8 cellular contexts compared by ENCODE assay signal in genomic region chr5:141618804-141619554, GRCh38. TPM values are rescaled to one million over a fixed set of nuclear protein-coding genes. Genes with fewer than 3 reads are reported as not detected.
DNase-seq lines count a peak whose midpoint lies in the region; ATAC-seq and TF ChIP-seq lines count a peak whose summit lies in the region.

Gene DIAPH1, minus strand, starts transcription at chr5:141619000. Its CDS starts 86 bp downstream, at chr5:141618914.

- H3K36me3 ChIP-seq in GM23338 (ENCODE audit: insufficient read depth) (peaks cover 14% of the 10 kb centered on the region; the same call in 1 of the 2 replicates), fibroblast of lung (ENCODE audit: control insufficient read depth, insufficient read depth, low read length) (peaks cover 4% of the 10 kb centered on the region)

- H2AFZ ChIP-seq in GM23338 (peak within 1 kb of the TSS; percentile 52; the same call in 1 of the 2 replicates), fibroblast of lung (ENCODE audit: low read length) (peak within 1 kb of the TSS; percentile 47)

- no peaks in the 10 kb centered on the region for H3K9me3 ChIP-seq in fibroblast of lung (ENCODE audit: control insufficient read depth, insufficient read depth, low read depth, low read length)

- peak; percentile 84 to 93 for TF ChIP-seq CTCF in GM23338 (conservative IDR thresholded peaks at IDR 0.05; ENCODE audit: low read depth in 2 of 2)
- peak; percentile 89 to 95 for TF ChIP-seq CTCF in fibroblast of lung (conservative IDR thresholded peaks at IDR 0.05 in 1 of 2, IDR thresholded peaks at IDR 0.05 in 1 of 2; ENCODE audit: low read depth in 1 of 2, low read length in 2 of 2)
- TF ChIP-seq CTCF in natural killer cell (IDR thresholded peaks at IDR 0.05), result peak; percentile 94

- H3K4me3 ChIP-seq in GM23338 (peak within 1 kb of the TSS; percentile 72), fibroblast of lung (replicated peaks in 1 of 4; ENCODE audit: control extremely low read depth in 1 of 4, insufficient read depth in 1 of 4, low read depth in 3 of 4, low read length in 4 of 4) (peak within 1 kb of the TSS; percentile 79 to 82 (median 80))

- peaks cover 17% of the 10 kb centered on the region for H4K20me1 ChIP-seq in GM23338 (replicated peaks; ENCODE audit: insufficient read depth)
- no peaks in the 10 kb centered on the region for H4K20me1 ChIP-seq in fibroblast of lung (ENCODE audit: control insufficient read depth, extremely low read depth, insufficient read depth, low read length)

- H3K4me3 Mint-ChIP-seq in GM23338 (peak within 1 kb of the TSS; percentile 98), natural killer cell (peak within 1 kb of the TSS; percentile 100)
- peak within 1 kb of the TSS; percentile 98 for H3K4me3 Mint-ChIP-seq in activated T-helper 1 cell treated with anti-CD3 and anti-CD28 coated beads, Interleukin-12 subunit alpha, Interleukin-12 subunit beta, Interleukin-2, Interleukin-4 antibody, amounts not matched to agents 30 ng/mL and 10 ng/mL and 1 ng/mL, durations not matched to agents 14 hours and 24 hours and 36 hours

- DNase-seq in ELF-1 (ENCODE audit: low read depth, low spot score) (peak; percentile 98), GM23338 (ENCODE audit: low spot score) (peak; percentile 99), LHCN-M2 (ENCODE audit: low read depth) (peak; percentile 94), RPMI7951 (ENCODE audit: low read depth) (peak; percentile 93), fibroblast of lung (ENCODE audit: low read depth in 2 of 2) (peak; percentile 96), natural killer cell (peak; percentile 96)
- DNase-seq in activated T-helper 1 cell treated with anti-CD3 and anti-CD28 coated beads, Interleukin-12 subunit alpha, Interleukin-12 subunit beta, Interleukin-2, Interleukin-4 antibody, amounts not matched to agents 30 ng/mL and 10 ng/mL and 1 ng/mL, durations not matched to agents 14 hours and 24 hours and 36 hours (ENCODE audit: low spot score), result peak; percentile 96
- DNase-seq in stimulated activated naive CD4-positive, alpha-beta T cell treated with Interleukin-2 at 50 U/mL for 16 hours (lab: John Stamatoyannopoulos, UW), result peak; percentile 99

- H3F3A ChIP-seq in GM23338 (replicated peaks; ENCODE audit: low read depth), result peaks cover 17% of the 10 kb centered on the region; the same call in 1 of the 2 replicates

- H3K27me3 ChIP-seq in GM23338 (ENCODE audit: insufficient read depth) (no peaks in the 10 kb centered on the region), fibroblast of lung (ENCODE audit: control insufficient read depth, insufficient read depth, low read length) (no peaks in the 10 kb centered on the region)

- H3K4me1 Mint-ChIP-seq in GM23338 (peaks cover 43% of the 10 kb centered on the region), natural killer cell (peaks cover 37 to 38% of the 10 kb centered on the region in 2 donors)
- H3K4me1 Mint-ChIP-seq in activated T-helper 1 cell treated with anti-CD3 and anti-CD28 coated beads, Interleukin-12 subunit alpha, Interleukin-12 subunit beta, Interleukin-2, Interleukin-4 antibody, amounts not matched to agents 30 ng/mL and 10 ng/mL and 1 ng/mL, durations not matched to agents 14 hours and 24 hours and 36 hours (ENCODE audit: low read depth), result peaks cover 59% of the 10 kb centered on the region

- H3K9me3 Mint-ChIP-seq in GM23338 (no peaks in the 10 kb centered on the region), natural killer cell (no peaks in the 10 kb centered on the region)
- H3K9me3 Mint-ChIP-seq in activated T-helper 1 cell treated with anti-CD3 and anti-CD28 coated beads, Interleukin-12 subunit alpha, Interleukin-12 subunit beta, Interleukin-2, Interleukin-4 antibody, amounts not matched to agents 30 ng/mL and 10 ng/mL and 1 ng/mL, durations not matched to agents 14 hours and 24 hours and 36 hours, result no peaks in the 10 kb centered on the region

- H3K4me2 ChIP-seq in GM23338 (peak within 1 kb of the TSS; percentile 80), fibroblast of lung (ENCODE audit: extremely low read depth, insufficient read depth, low read length) (peak within 1 kb of the TSS; percentile 71)

- H3K27ac Mint-ChIP-seq in GM23338 (peak within 1 kb of the TSS; percentile 96), natural killer cell (peak within 1 kb of the TSS; percentile 93 to 96)
- peak within 1 kb of the TSS; percentile 96 for H3K27ac Mint-ChIP-seq in activated T-helper 1 cell treated with anti-CD3 and anti-CD28 coated beads, Interleukin-12 subunit alpha, Interleukin-12 subunit beta, Interleukin-2, Interleukin-4 antibody, amounts not matched to agents 30 ng/mL and 10 ng/mL and 1 ng/mL, durations not matched to agents 14 hours and 24 hours and 36 hours

- H3K79me2 ChIP-seq in GM23338 (replicated peaks; ENCODE audit: insufficient read depth) (peaks cover 41% of the 10 kb centered on the region), fibroblast of lung (ENCODE audit: control insufficient read depth, insufficient read depth, low read length) (peaks cover 40% of the 10 kb centered on the region)

- H3K27ac ChIP-seq in GM23338 (ENCODE audit: low read depth) (peak within 1 kb of the TSS; percentile 91), fibroblast of lung (ENCODE audit: insufficient read depth, low read length) (peak within 1 kb of the TSS; percentile 81)

- intact Hi-C loops in activated T-helper 1 cell treated with anti-CD3 and anti-CD28 coated beads, Interleukin-12 subunit alpha, Interleukin-12 subunit beta, Interleukin-2, Interleukin-4 antibody, amounts not matched to agents 30 ng/mL and 10 ng/mL and 1 ng/mL, durations not matched to agents 14 hours and 24 hours and 36 hours (cut with micrococcal nuclease), result loop anchor here (1.0 to 10.0 kb wide), 8 partner anchors 17 to 1214 kb away; partner anchors contain the start of genes ANKHD1, APBB3, FCHSD1 and HDAC3
- intact Hi-C loops in natural killer cell (cut with micrococcal nuclease), result loop anchor here (1.0 to 2.0 kb wide), 4 partner anchors 14 to 55 kb away; partner anchors contain the start of genes HDAC3 and RELL2

- peaks cover 30% of the 10 kb centered on the region for H3K36me3 Mint-ChIP-seq in GM23338 (ENCODE audit: low read depth)
- peaks cover 34% of the 10 kb centered on the region for H3K36me3 Mint-ChIP-seq in activated T-helper 1 cell treated with anti-CD3 and anti-CD28 coated beads, Interleukin-12 subunit alpha, Interleukin-12 subunit beta, Interleukin-2, Interleukin-4 antibody, amounts not matched to agents 30 ng/mL and 10 ng/mL and 1 ng/mL, durations not matched to agents 14 hours and 24 hours and 36 hours (ENCODE audit: low read depth)
- H3K36me3 Mint-ChIP-seq in natural killer cell, result peaks cover 26% of the 10 kb centered on the region

- H3K9me2 ChIP-seq in GM23338 (ENCODE audit: insufficient read depth), result no peaks in the 10 kb centered on the region

- peak; percentile 91 for ATAC-seq in GM23338
- peak; percentile 93 to 99 (median 95) for ATAC-seq in natural killer cell

- H3K27me3 Mint-ChIP-seq in GM23338 (ENCODE audit: insufficient read depth, low read depth, poor library complexity) (peaks cover 8% of the 10 kb centered on the region), natural killer cell (ENCODE audit: low read depth in 2 of 2) (no peaks in the 10 kb centered on the region)
- H3K27me3 Mint-ChIP-seq in activated T-helper 1 cell treated with anti-CD3 and anti-CD28 coated beads, Interleukin-12 subunit alpha, Interleukin-12 subunit beta, Interleukin-2, Interleukin-4 antibody, amounts not matched to agents 30 ng/mL and 10 ng/mL and 1 ng/mL, durations not matched to agents 14 hours and 24 hours and 36 hours (ENCODE audit: insufficient read depth), result no peaks in the 10 kb centered on the region

- H3K9ac ChIP-seq in fibroblast of lung (ENCODE audit: insufficient read depth, low read length), result peak within 1 kb of the TSS; percentile 88

- H3K4me1 ChIP-seq in GM23338 (ENCODE audit: insufficient read depth) (peaks cover 45% of the 10 kb centered on the region), fibroblast of lung (ENCODE audit: control insufficient read depth, extremely low read depth, insufficient read depth, low read length) (no peaks in the 10 kb centered on the region)

TF ChIP-seq in GM23338, 12 proteins besides CTCF, POLR2A, EP300 and RAD21 (continues in another document):
- TF ChIP-seq JUNB (IDR thresholded peaks at IDR 0.05; ENCODE audit: unreplicated experiment) (no peak), EZH2phosphoT487 (IDR thresholded peaks at IDR 0.05; ENCODE audit: unreplicated experiment) (no peak), NANOG (IDR thresholded peaks at IDR 0.05; ENCODE audit: borderline replicate concordance) (no peak)

RNA-seq across cellular contexts. Expression of gene DIAPH1, which starts in this region (rescaled TPM):
- 97.0 and 104 TPM in 2 replicates for total RNA-seq in GM23338 (2014; rRNA removed; shearing (Covaris generic))
- polyA plus RNA-seq in GM23338 (2016; fragmentation: Nextera tagmentation; extraction: Ambion mirVana) (42.9 and 43.5 TPM in 2 replicates), fibroblast of lung (30.9 and 59.5 TPM in 2 replicates)
- total RNA-seq in LHCN-M2 (2014; rRNA removed) (28.2 and 38.9 TPM in 2 replicates), fibroblast of lung (17.2 and 21.1 TPM in 2 replicates), natural killer cell (100 to 1,000 TPM; 410 to 456 (median 419) TPM)
- 52.6 TPM for polyA plus RNA-seq in LHCN-M2 (2012)
- total RNA-seq in RPMI7951 (2014; rRNA removed; shearing (Covaris generic)), result 29.1 and 40.1 TPM in 2 replicates
- 221 and 234 TPM in 2 replicates for total RNA-seq in activated T-helper 1 cell treated with anti-CD3 and anti-CD28 coated beads, Interleukin-12 subunit alpha, Interleukin-12 subunit beta, Interleukin-2, Interleukin-4 antibody, amounts not matched to agents 30 ng/mL and 10 ng/mL and 1 ng/mL, durations not matched to agents 14 hours and 24 hours and 36 hours
- polyA plus RNA-seq in fibroblast of lung (2012), result 41.4 and 57.3 TPM in 2 replicates
- 127 and 180 TPM in 2 replicates for polyA minus RNA-seq in fibroblast of lung (ENCODE audit: low replicate concordance)

Comparison
In these comparisons a context has a peak if more than half of its experiments do, and no peak if none do; other contexts are left out.
1. Peak in every context shown above with its lines: DNase-seq, ATAC-seq, H3K4me3 ChIP-seq and H3K27ac ChIP-seq.